In the genomic region with DNA sequence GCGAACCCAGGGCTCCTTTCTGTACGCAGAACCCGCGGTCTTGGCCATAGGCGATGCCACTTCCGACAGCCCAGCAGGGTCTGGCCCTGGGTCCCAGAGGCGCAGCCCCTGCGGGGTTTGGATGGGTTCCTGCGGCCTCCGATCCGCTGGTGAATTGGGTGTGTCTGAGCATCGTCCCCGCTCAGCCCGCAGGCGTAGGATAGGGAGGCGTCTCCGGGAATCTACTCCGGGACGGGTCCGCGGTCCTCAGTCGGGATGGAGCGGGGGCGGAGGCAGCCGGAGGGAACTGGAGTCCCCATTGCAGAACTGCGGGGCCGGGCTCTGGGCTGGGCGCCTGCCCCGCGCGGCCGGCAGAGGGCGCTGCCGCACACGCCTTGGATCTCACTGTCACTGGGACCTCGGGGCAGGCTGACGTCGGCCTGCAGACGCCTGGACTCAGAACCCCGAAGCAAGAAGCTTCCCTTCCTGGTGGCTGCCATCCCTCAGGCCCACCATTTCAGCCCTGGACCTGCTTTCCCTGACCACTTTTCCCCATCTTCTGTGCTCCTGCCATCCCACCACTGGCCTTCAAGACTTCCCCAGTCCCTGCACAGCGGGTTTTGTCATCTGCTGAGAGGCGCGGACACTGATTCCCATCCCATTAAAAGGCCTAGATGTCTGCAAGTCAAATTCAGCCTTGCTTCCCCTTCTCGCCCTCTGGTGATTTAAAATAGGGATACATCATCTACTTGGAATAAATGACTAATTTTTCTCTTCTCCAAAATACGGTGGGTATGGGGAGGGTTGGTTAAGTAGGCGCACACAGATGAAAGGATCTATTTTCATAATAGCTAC, we compare ENCODE assay signal across 1 cellular context.
TF ChIP-seq lines count a peak whose summit lies in the region.

No MANE protein-coding gene starts in this region.

TF ChIP-seq in GM12878, 131 proteins besides CTCF, POLR2A, EP300 and RAD21 (continued from another document):
- TF ChIP-seq, protein P1, sequence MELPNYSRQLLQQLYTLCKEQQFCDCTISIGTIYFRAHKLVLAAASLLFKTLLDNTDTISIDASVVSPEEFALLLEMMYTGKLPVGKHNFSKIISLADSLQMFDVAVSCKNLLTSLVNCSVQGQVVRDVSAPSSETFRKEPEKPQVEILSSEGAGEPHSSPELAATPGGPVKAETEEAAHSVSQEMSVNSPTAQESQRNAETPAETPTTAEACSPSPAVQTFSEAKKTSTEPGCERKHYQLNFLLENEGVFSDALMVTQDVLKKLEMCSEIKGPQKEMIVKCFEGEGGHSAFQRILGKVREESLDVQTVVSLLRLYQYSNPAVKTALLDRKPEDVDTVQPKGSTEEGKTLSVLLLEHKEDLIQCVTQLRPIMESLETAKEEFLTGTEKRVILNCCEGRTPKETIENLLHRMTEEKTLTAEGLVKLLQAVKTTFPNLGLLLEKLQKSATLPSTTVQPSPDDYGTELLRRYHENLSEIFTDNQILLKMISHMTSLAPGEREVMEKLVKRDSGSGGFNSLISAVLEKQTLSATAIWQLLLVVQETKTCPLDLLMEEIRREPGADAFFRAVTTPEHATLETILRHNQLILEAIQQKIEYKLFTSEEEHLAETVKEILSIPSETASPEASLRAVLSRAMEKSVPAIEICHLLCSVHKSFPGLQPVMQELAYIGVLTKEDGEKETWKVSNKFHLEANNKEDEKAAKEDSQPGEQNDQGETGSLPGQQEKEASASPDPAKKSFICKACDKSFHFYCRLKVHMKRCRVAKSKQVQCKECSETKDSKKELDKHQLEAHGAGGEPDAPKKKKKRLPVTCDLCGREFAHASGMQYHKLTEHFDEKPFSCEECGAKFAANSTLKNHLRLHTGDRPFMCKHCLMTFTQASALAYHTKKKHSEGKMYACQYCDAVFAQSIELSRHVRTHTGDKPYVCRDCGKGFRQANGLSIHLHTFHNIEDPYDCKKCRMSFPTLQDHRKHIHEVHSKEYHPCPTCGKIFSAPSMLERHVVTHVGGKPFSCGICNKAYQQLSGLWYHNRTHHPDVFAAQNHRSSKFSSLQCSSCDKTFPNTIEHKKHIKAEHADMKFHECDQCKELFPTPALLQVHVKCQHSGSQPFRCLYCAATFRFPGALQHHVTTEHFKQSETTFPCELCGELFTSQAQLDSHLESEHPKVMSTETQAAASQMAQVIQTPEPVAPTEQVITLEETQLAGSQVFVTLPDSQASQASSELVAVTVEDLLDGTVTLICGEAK (IDR thresholded peaks at IDR 0.05; ENCODE audit: borderline replicate concordance): no peak
- TF ChIP-seq SP1 (IDR thresholded peaks at IDR 0.05; ENCODE audit: low read depth, low read length) (peak; percentile 34), IRF3 (IDR thresholded peaks at IDR 0.05) (no peak), BACH1 (IDR thresholded peaks at IDR 0.05; ENCODE audit: borderline replicate concordance) (no peak), EGR1 (IDR thresholded peaks at IDR 0.05; ENCODE audit: borderline replicate concordance in 1 of 2, low read depth in 2 of 2, low read length in 2 of 2) (peak; percentile 11 to 77)
- TF ChIP-seq, protein P2, sequence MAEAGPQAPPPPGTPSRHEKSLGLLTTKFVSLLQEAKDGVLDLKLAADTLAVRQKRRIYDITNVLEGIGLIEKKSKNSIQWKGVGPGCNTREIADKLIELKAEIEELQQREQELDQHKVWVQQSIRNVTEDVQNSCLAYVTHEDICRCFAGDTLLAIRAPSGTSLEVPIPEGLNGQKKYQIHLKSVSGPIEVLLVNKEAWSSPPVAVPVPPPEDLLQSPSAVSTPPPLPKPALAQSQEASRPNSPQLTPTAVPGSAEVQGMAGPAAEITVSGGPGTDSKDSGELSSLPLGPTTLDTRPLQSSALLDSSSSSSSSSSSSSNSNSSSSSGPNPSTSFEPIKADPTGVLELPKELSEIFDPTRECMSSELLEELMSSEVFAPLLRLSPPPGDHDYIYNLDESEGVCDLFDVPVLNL (IDR thresholded peaks at IDR 0.05; ENCODE audit: low read depth, low read length): no peak
TF ChIP-seq in GM12878: peak in this region for 10.
